ENCODE assay signal across 9 cellular contexts in the genomic region with DNA sequence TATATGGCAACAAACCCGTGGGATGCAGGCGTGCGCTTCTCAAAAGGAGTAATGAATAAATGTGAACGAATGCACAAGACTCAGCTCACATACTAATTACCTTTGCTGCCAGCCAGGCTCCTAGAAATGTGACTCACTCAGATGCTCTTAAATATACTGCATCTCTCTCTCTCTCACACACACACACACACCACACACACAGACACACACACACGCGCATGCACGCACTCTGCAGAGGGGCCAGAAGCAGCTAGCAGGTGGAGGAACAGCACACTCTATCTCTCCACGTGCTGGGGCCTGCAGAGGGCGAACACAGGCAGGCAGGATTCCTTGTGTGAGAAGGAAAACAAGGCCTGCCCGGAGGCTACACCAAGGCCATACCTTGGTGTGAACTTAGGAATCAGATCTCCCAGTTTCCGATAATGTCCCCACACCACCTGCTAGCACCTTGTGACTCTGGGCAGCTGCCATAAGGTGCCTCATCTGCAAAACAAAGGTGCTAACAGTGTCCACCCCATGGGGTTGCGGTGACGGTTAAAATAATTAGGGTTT. TPM values are rescaled to one million over a fixed set of nuclear protein-coding genes. Genes with fewer than 3 reads are reported as not detected.
DNase-seq lines count a peak whose midpoint lies in the region; ATAC-seq, FAIRE-seq and TF ChIP-seq lines count a peak whose summit lies in the region.
"Had no signal": no experiment of that assay in that cellular context is flagged by ENCODE, and none has a peak within 500 bp of the region (broad histone marks: within the 10 kb centered on the region; RNA-seq: fewer than 3 reads in every experiment).

No MANE protein-coding gene starts in this region.

- H3K4me1 Mint-ChIP-seq in GM23338: peaks cover 64% of the 10 kb centered on the region

- no peaks in the 10 kb centered on the region for H3K9me3 Mint-ChIP-seq in GM23338

- TF ChIP-seq CTCF in GM23338 (conservative IDR thresholded peaks at IDR 0.05; ENCODE audit: low read depth in 2 of 2): peak in 1 of 2 experiments; percentile 44; a peak in 3 of 4 replicates
- TF ChIP-seq CTCF in dorsolateral prefrontal cortex (IDR thresholded peaks at IDR 0.05 in 54 of 56, conservative IDR thresholded peaks at IDR 0.05 in 2 of 56; ENCODE audit: low read depth in 1 of 56, partially characterized antibody in 56 of 56): peak in 1 of 56 donors; percentile 4
- TF ChIP-seq CTCF in D721Med (IDR thresholded peaks at IDR 0.05; ENCODE audit: insufficient read depth, missing control alignments): no peak

- peaks cover 58% of the 10 kb centered on the region for H3K4me1 ChIP-seq in GM23338 (ENCODE audit: insufficient read depth)
- H3K4me1 ChIP-seq in trophoblast cell (ENCODE audit: control insufficient read depth in 1 of 2, insufficient read depth in 2 of 2, low read length in 2 of 2): peaks cover 1 to 9% of the 10 kb centered on the region in 2 experiments

- no peak overlapping the region for H3K14ac ChIP-seq in trophoblast cell (ENCODE audit: low read length)

- H3K79me2 ChIP-seq in GM23338 (replicated peaks; ENCODE audit: insufficient read depth) (peaks cover 88% of the 10 kb centered on the region), trophoblast cell (ENCODE audit: control insufficient read depth, insufficient read depth, low read length, poor library complexity) (peaks cover 4% of the 10 kb centered on the region)

- no peak overlapping the region for H3K23ac ChIP-seq in trophoblast cell (ENCODE audit: low read length)

- peaks cover 19% of the 10 kb centered on the region for H4K20me1 ChIP-seq in GM23338 (replicated peaks; ENCODE audit: insufficient read depth)

- peak overlapping the region; percentile 81 for H3K27ac Mint-ChIP-seq in GM23338

- FAIRE-seq in D721Med (lab: Jason Lieb, UNC): no peak
- FAIRE-seq: colon had no signal

- H3K36me3 ChIP-seq in GM23338 (ENCODE audit: insufficient read depth) (no peaks in the 10 kb centered on the region), trophoblast cell (ENCODE audit: control insufficient read depth in 1 of 2, insufficient read depth in 2 of 2, low read length in 2 of 2) (peaks cover 0 to 2% of the 10 kb centered on the region in 2 experiments)

- no peak overlapping the region for H2AFZ ChIP-seq in GM23338
- no peak overlapping the region for H2AFZ ChIP-seq in trophoblast cell (ENCODE audit: insufficient read depth, low read length, poor library complexity)

- H3K4me2 ChIP-seq in GM23338 (peak overlapping the region; percentile 53), trophoblast cell (ENCODE audit: low read length) (no peak overlapping the region)

- H3K4me3 ChIP-seq in GM23338: peak overlapping the region; percentile 31; the same call in 1 of the 2 replicates
- H3K4me3 ChIP-seq in dorsolateral prefrontal cortex: peak overlapping the region in 54 of 59 donors; percentile 1 to 95 (median 45)
- no peak overlapping the region for H3K4me3 ChIP-seq in trophoblast cell (ENCODE audit: low read depth, low read length)

- H3K27me3 Mint-ChIP-seq in GM23338 (ENCODE audit: insufficient read depth, low read depth, poor library complexity): peaks cover 16% of the 10 kb centered on the region

- ATAC-seq in GM23338 (peak; percentile 36), HG02973 (IDR thresholded peaks at IDR 0.05; ENCODE audit: unreplicated experiment) (no peak), HG03432 (IDR thresholded peaks at IDR 0.05; ENCODE audit: unreplicated experiment) (no peak)

- DNase-seq in GM23338 (ENCODE audit: low spot score) (peak; percentile 77), NCI-H2171 (lab: John Stamatoyannopoulos, UW) (peak; percentile 85), dorsolateral prefrontal cortex (peak in 6 of 10 donors; percentile 49 to 83 (median 72)), trophoblast cell (peak; percentile 44 to 65), D721Med (ENCODE audit: insufficient read length, low spot score) (no peak), RKO (ENCODE audit: low spot score) (no peak)

- H4K91ac ChIP-seq in trophoblast cell (ENCODE audit: low read depth, low read length): no peak overlapping the region

- H3K36me3 Mint-ChIP-seq in GM23338 (ENCODE audit: low read depth): peaks cover 60% of the 10 kb centered on the region

- no CpG with 5 or more reads among the region's 13 CpGs for WGBS in trophoblast cell (ENCODE audit: extremely low coverage, insufficient coverage, insufficient read length)

- H4K12ac ChIP-seq in trophoblast cell (ENCODE audit: low read depth, low read length): no peak overlapping the region

- intact Hi-C loops in dorsolateral prefrontal cortex (cut with DNase I): loop anchor here in 1 of 2 donors (5.0 kb wide), 1 partner anchor 162 kb away; a partner anchor contains a TSS

- H3K9me2 ChIP-seq in GM23338 (ENCODE audit: insufficient read depth): no peaks in the 10 kb centered on the region

- H4K8ac ChIP-seq in trophoblast cell (ENCODE audit: low read depth, low read length): no peak overlapping the region

- no peak overlapping the region for H3K4ac ChIP-seq in trophoblast cell (ENCODE audit: low read depth, low read length)

- H2BK120ac ChIP-seq in trophoblast cell (ENCODE audit: insufficient read depth, low read length, poor library complexity): no peak overlapping the region

- H3K4me3 Mint-ChIP-seq in GM23338: peak overlapping the region; percentile 28

- H3K27ac ChIP-seq in GM23338 (ENCODE audit: low read depth) (peak overlapping the region; percentile 93), dorsolateral prefrontal cortex (peak overlapping the region; percentile 46 to 99 (median 97)), trophoblast cell (ENCODE audit: low read depth, low read length) (no peak overlapping the region)

- no peak overlapping the region for H2AK5ac ChIP-seq in trophoblast cell (ENCODE audit: low read length)

- no peak overlapping the region for H2BK5ac ChIP-seq in trophoblast cell (ENCODE audit: low read depth, low read length, poor library complexity)

- H3K9me3 ChIP-seq in trophoblast cell (ENCODE audit: insufficient read depth, low read depth, low read length): no peaks in the 10 kb centered on the region

- H3K27me3 ChIP-seq in GM23338 (ENCODE audit: insufficient read depth): no peaks in the 10 kb centered on the region
- H3K27me3 ChIP-seq in dorsolateral prefrontal cortex: no peaks in the 10 kb centered on the region
- H3K27me3 ChIP-seq in trophoblast cell (ENCODE audit: insufficient read depth, low read length): no peaks in the 10 kb centered on the region

- H3K9ac ChIP-seq in trophoblast cell (ENCODE audit: low read length): no peak overlapping the region

- H2BK12ac ChIP-seq in trophoblast cell (ENCODE audit: low read length): no peak overlapping the region

- H3F3A ChIP-seq in GM23338 (replicated peaks; ENCODE audit: low read depth): peaks cover 14% of the 10 kb centered on the region

- peaks cover 5% of the 10 kb centered on the region for H3K79me1 ChIP-seq in trophoblast cell (ENCODE audit: low read length)

- no peak overlapping the region for H3K18ac ChIP-seq in trophoblast cell (ENCODE audit: low read length)

TF ChIP-seq in GM23338, 12 proteins besides CTCF, POLR2A, EP300 and RAD21 (continues in another document):
- TF ChIP-seq POLR2AphosphoS5 (IDR thresholded peaks at IDR 0.05; ENCODE audit: low read depth) (0 out of 2 replicates have a peak, but pooled peaks have one; percentile 14), EZH2 (IDR thresholded peaks at IDR 0.05; ENCODE audit: low read depth, unreplicated experiment) (no peak), NANOG (IDR thresholded peaks at IDR 0.05; ENCODE audit: borderline replicate concordance) (peak; percentile 35; the same call in 1 of the 2 replicates), ZNF114 (CRISPR knock-in tag; IDR thresholded peaks at IDR 0.05) (0 out of 2 replicates have a peak, but pooled peaks have one; percentile 13)

RNA-seq across cellular contexts. Expression of a gene that starts 5.3 kb away (rescaled TPM):
- total RNA-seq in GM23338 (2014; rRNA removed; shearing (Covaris generic)): 57.4 and 82.5 TPM in 2 replicates
- polyA plus RNA-seq in GM23338 (2016; fragmentation: Nextera tagmentation; extraction: Ambion mirVana): 70.9 and 85.6 TPM in 2 replicates
- total RNA-seq in dorsolateral prefrontal cortex: 1,000 to 10,000 TPM in 1 of 120 experiments, 100 to 1,000 TPM in 119; 255 to 1,354 (median 496) TPM
- 42.9 and 43.4 TPM in 2 replicates for polyA plus RNA-seq in trophoblast cell (2013)

Comparison
In these comparisons a context has a peak if more than half of its experiments do, and no peak if none do; other contexts are left out.
1. DNase-seq: peak in GM23338 (single experiment), NCI-H2171 (single experiment), dorsolateral prefrontal cortex (6 of 10) and trophoblast cell (2 of 2); none in D721Med (single experiment) and RKO (single experiment).